ENCODE assay signal across 19 cellular contexts in genomic region chr4:1178300-1179088, GRCh38. TPM values are rescaled to one million over a fixed set of nuclear protein-coding genes. Genes with fewer than 3 reads are reported as not detected.
DNase-seq lines count a peak whose midpoint lies in the region; ATAC-seq, FAIRE-seq and TF ChIP-seq lines count a peak whose summit lies in the region.
"Had no signal": no experiment of that assay in that cellular context is flagged by ENCODE, and none has a peak within 500 bp of the region (broad histone marks: within the 10 kb centered on the region; RNA-seq: fewer than 3 reads in every experiment).

No MANE protein-coding gene starts in this region.

- H4K20me1 ChIP-seq in BLaER1 (peaks cover 26% of the 10 kb centered on the region), astrocyte (ENCODE audit: insufficient read depth, low read length) (no peaks in the 10 kb centered on the region)

- H3K27ac ChIP-seq in BLaER1 = no peak overlapping the region
- H3K27ac ChIP-seq in astrocyte (ENCODE audit: low read depth, low read length) = no peak overlapping the region

- DNase-seq in GM13976 (ENCODE audit: low spot score) (peak; percentile 22), astrocyte (ENCODE audit: low read depth) (no peak), myocyte (ENCODE audit: low read depth) (peak; percentile 38), middle frontal gyrus (ENCODE audit: extremely low spot score, low spot score) (no peak), urothelium cell line (ENCODE audit: low spot score) (no peak), HK-2 (ENCODE audit: unreplicated experiment) (no peak)
- DNase-seq: activated CD4-positive, alpha-beta T cell treated with anti-CD3 and anti-CD28 coated beads, Interleukin-2, amount 10 ng/mL, durations not matched to agents 24 days and 14 days; activated naive CD4-positive, alpha-beta T cell treated with anti-CD3 and anti-CD28 coated beads, Interleukin-2, amount 10 ng/mL, durations not matched to agents 7 days and 5 days; activated T-cell treated with anti-CD3 and anti-CD28 coated beads for 4 hours; CD8-positive, alpha-beta T cell; cortex of kidney; DMS79 treated with DMSO at 0.1 percent for 48 hours; kidney glomerular epithelial cell; MV-4-11; NCI-H1930; NCI-H446 had no signal

- H3K4me1 Mint-ChIP-seq in astrocyte (ENCODE audit: low read depth, unreplicated experiment) = no peaks in the 10 kb centered on the region

- H3K36me3 Mint-ChIP-seq in astrocyte (ENCODE audit: low read depth, unreplicated experiment) = peaks cover 7% of the 10 kb centered on the region

- H3K4me2 ChIP-seq in BLaER1 (peak overlapping the region; percentile 53), astrocyte (ENCODE audit: low read length) (no peak overlapping the region)

- peaks cover 24% of the 10 kb centered on the region for H3K4me1 ChIP-seq in BLaER1
- peaks cover 11% of the 10 kb centered on the region for H3K4me1 ChIP-seq in astrocyte (ENCODE audit: insufficient read depth, low read length)

- in situ Hi-C loops in GM13976 (cut with MboI; ENCODE audit: low sequenced_read_pairs, unreplicated experiment) = no loop called here

- no peak for TF ChIP-seq CTCF in GM13976 (IDR thresholded peaks at IDR 0.05; ENCODE audit: borderline replicate concordance, control extremely low read depth, extremely low read depth, insufficient read depth, missing control alignments)
- no peak for TF ChIP-seq CTCF in astrocyte (IDR thresholded peaks at IDR 0.05; ENCODE audit: insufficient read depth, low read depth, low read length)

- FAIRE-seq in astrocyte (lab: Jason Lieb, UNC) = no peak
- no peak for FAIRE-seq in urothelium cell line (lab: Jason Lieb, UNC)
- FAIRE-seq: TTC549 had no signal

- H3K9me3 ChIP-seq in BLaER1 (peaks cover 27% of the 10 kb centered on the region), astrocyte (ENCODE audit: insufficient read depth, low read depth, low read length) (no peaks in the 10 kb centered on the region)

- no peak overlapping the region for H3K4me3 Mint-ChIP-seq in astrocyte (ENCODE audit: unreplicated experiment)
- H3K4me3 Mint-ChIP-seq: activated CD4-positive, alpha-beta T cell treated with anti-CD3 and anti-CD28 coated beads, Interleukin-2, amount 10 ng/mL, durations not matched to agents 24 days and 14 days; activated naive CD4-positive, alpha-beta T cell treated with anti-CD3 and anti-CD28 coated beads, Interleukin-2, amount 10 ng/mL, durations not matched to agents 7 days and 5 days; CD8-positive, alpha-beta T cell had no signal

- H3K9me3 Mint-ChIP-seq in astrocyte (ENCODE audit: unreplicated experiment) = peaks cover 28% of the 10 kb centered on the region

- no peak overlapping the region for H3K9ac ChIP-seq in BLaER1
- H3K9ac ChIP-seq in astrocyte (ENCODE audit: low read length) = no peak overlapping the region

- no peaks in the 10 kb centered on the region for H3K36me3 ChIP-seq in BLaER1
- no peaks in the 10 kb centered on the region for H3K36me3 ChIP-seq in astrocyte (ENCODE audit: insufficient read depth, low read length)

- peak overlapping the region; percentile 66 for H3K27ac Mint-ChIP-seq in astrocyte (ENCODE audit: unreplicated experiment)
- H3K27ac Mint-ChIP-seq: activated CD4-positive, alpha-beta T cell treated with anti-CD3 and anti-CD28 coated beads, Interleukin-2, amount 10 ng/mL, durations not matched to agents 24 days and 14 days; activated naive CD4-positive, alpha-beta T cell treated with anti-CD3 and anti-CD28 coated beads, Interleukin-2, amount 10 ng/mL, durations not matched to agents 7 days and 5 days; CD8-positive, alpha-beta T cell had no signal

- H3K27me3 ChIP-seq in BLaER1 (peaks cover 19% of the 10 kb centered on the region), astrocyte (ENCODE audit: insufficient read depth, low read length) (no peaks in the 10 kb centered on the region)

- no peak for ATAC-seq in HG03565 (IDR thresholded peaks at IDR 0.05; ENCODE audit: unreplicated experiment)

- H3K4me3 ChIP-seq in BLaER1 (no peak overlapping the region), astrocyte (ENCODE audit: insufficient read depth, low read depth, low read length) (no peak overlapping the region)

- no peak overlapping the region for H2AFZ ChIP-seq in astrocyte (ENCODE audit: low read depth, low read length)

- peaks cover 11% of the 10 kb centered on the region for H3K27me3 Mint-ChIP-seq in astrocyte (ENCODE audit: low read depth, unreplicated experiment)

- H3K79me2 ChIP-seq in astrocyte (ENCODE audit: insufficient read depth, low read length) = no peaks in the 10 kb centered on the region

RNA-seq across cellular contexts. Expression of gene SPON2, which starts 6.1 kb away (rescaled TPM):
- total RNA-seq in astrocyte (47.8 and 55.5 TPM in 2 replicates), myocyte (0.47 and 3.7 TPM in 2 replicates)
- 4.1 TPM for polyA plus RNA-seq in myocyte (2012)

Comparison
In these comparisons a context has a peak if more than half of its experiments do, and no peak if none do; other contexts are left out.
1. DNase-seq: peak in GM13976 (single experiment) and myocyte (single experiment); none in astrocyte (single experiment), middle frontal gyrus (single experiment), urothelium cell line (single experiment) and HK-2 (single experiment).
2. RNA of gene SPON2, which starts 6.1 kb away (total RNA-seq): 47.8 to 55.5 TPM in astrocyte; 0.47 to 3.7 TPM in myocyte; every median in the first group is over 10 times any median in the second.